Comparison of ENCODE assay signal across 8 cellular contexts in genomic region chr9:96450613-96451544, GRCh38. TPM values are rescaled to one million over a fixed set of nuclear protein-coding genes. Genes with fewer than 3 reads are reported as not detected.
DNase-seq lines count a peak whose midpoint lies in the region; ATAC-seq and TF ChIP-seq lines count a peak whose summit lies in the region.

No MANE protein-coding gene starts in this region.

- no peak for TF ChIP-seq POLR2A in right lobe of liver (IDR thresholded peaks at IDR 0.05)

- intact Hi-C loops in right lobe of liver (cut with DNase I): no loop called here

- H3K27me3 ChIP-seq in right lobe of liver: no peaks in the 10 kb centered on the region

- 4% methylated on average over 31 of the region's 65 CpGs for WGBS in right lobe of liver (ENCODE audit: insufficient coverage, low coverage, low lambda C conversion rate, missing lambda C conversion rate)

- H3K4me3 ChIP-seq in GM08714 (ENCODE audit: low read length) (peak overlapping the region; percentile 78), right lobe of liver (peak overlapping the region; percentile 56 to 72 (median 60))

- TF ChIP-seq CTCF in VCaP (conservative IDR thresholded peaks at IDR 0.05) (no peak), right lobe of liver (IDR thresholded peaks at IDR 0.05) (no peak)

- no peaks in the 10 kb centered on the region for H3K36me3 ChIP-seq in right lobe of liver

- no peaks in the 10 kb centered on the region for H3K9me3 ChIP-seq in right lobe of liver

- DNase-seq in cerebellar cortex (ENCODE audit: low spot score) (peak; percentile 55), right lobe of liver (peak in 2 of 3 donors; percentile 38 to 62), DMS153 treated with DMSO at 0.1 percent for 48 hours (lab: John Stamatoyannopoulos, UW; ENCODE audit: unreplicated experiment) (no peak)
- peak; percentile 10 for DNase-seq in stimulated activated CD8-positive, alpha-beta memory T cell treated with anti-CD3 and anti-CD28 coated beads, Interleukin-4, amount 100 ng/mL, for 24 hours (ENCODE audit: low read depth)

- peaks cover 0 to 9% (median 3%) of the 10 kb centered on the region in 4 donors for H3K4me1 ChIP-seq in right lobe of liver

- peak; percentile 5 for ATAC-seq in HG03095 (IDR thresholded peaks at IDR 0.05; ENCODE audit: unreplicated experiment)
- ATAC-seq in right lobe of liver: no peak
- ATAC-seq in HG03442 (IDR thresholded peaks at IDR 0.05; ENCODE audit: unreplicated experiment): no peak

- H3K27ac ChIP-seq in VCaP: peak overlapping the region; percentile 62
- peak overlapping the region in 1 of 3 donors; percentile 61 for H3K27ac ChIP-seq in right lobe of liver

RNA-seq across cellular contexts. Expression of gene HABP4, which starts 0.9 kb away (rescaled TPM):
- 1 to 10 TPM; 1.4 to 6.2 (median 4.7) TPM for total RNA-seq in right lobe of liver

RNA-seq across cellular contexts. Expression of gene ZNF367, which starts 32.7 kb away (rescaled TPM):
- total RNA-seq in right lobe of liver: 1 to 10 TPM in 5 of 6 experiments, under 1 TPM in 1; 0.73 to 9.2 (median 2.6) TPM
